In the genomic region with DNA sequence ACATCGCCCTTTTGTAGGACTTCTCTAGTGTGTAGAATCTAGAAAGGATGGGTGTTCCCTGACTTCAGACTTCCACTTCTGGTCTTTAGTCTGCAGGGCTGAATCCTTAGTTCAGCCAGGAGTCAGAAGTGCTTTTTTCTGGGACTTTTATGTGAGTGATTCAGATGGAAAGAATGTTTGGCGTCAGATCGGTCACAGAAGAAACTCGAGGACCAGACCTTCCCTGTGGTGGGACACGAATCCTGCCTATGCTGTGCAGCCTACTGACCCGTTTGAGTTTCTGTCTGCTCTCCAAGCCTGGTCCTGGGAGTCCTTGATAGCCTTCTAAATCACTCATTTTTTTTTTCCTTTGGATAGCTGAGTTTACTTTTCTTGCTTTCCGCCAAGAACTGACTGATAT, we compare ENCODE assay signal across 13 cellular contexts.
DNase-seq lines count a peak whose midpoint lies in the region; ATAC-seq, FAIRE-seq and TF ChIP-seq lines count a peak whose summit lies in the region.
"Had no signal": no experiment of that assay in that cellular context is flagged by ENCODE, and none has a peak within 500 bp of the region (broad histone marks: within the 10 kb centered on the region; RNA-seq: fewer than 3 reads in every experiment).

No MANE protein-coding gene starts in this region.

- no peaks in the 10 kb centered on the region for H3K36me3 ChIP-seq in mesendoderm (ENCODE audit: control insufficient read depth, insufficient read depth, low read length)
- no peaks in the 10 kb centered on the region for H3K36me3 ChIP-seq in SK-N-SH (replicated peaks in 1 of 2; ENCODE audit: control insufficient read depth in 1 of 2, insufficient read depth in 2 of 2, low read length in 1 of 2)
- H3K36me3 ChIP-seq: uterus had no signal

- H3K79me2 ChIP-seq in mesendoderm (ENCODE audit: control insufficient read depth, insufficient read depth, low read length) (no peaks in the 10 kb centered on the region), SK-N-SH (ENCODE audit: insufficient read depth) (no peaks in the 10 kb centered on the region)

- DNase-seq in AG04450 (ENCODE audit: low read depth, low spot score) (no peak), HTR-8/SVneo (ENCODE audit: insufficient read length, low spot score) (peak; percentile 52), dedifferentiated amniotic fluid mesenchymal stem cell (ENCODE audit: extremely low spot score) (peak; percentile 66), mesendoderm (peak; percentile 87), SK-N-SH (no peak)
- DNase-seq in stimulated activated CD4-positive, alpha-beta T cell treated with anti-CD3 and anti-CD28 coated beads, Interleukin-15, amount 100 ng/mL, for 24 hours = no peak
- DNase-seq: activated CD4-positive, alpha-beta memory T cell treated with anti-CD3 and anti-CD28 coated beads, Interleukin-2, amount 10 ng/mL, durations not matched to agents 7 days and 5 days; NCI-H1417; psoas muscle; uterus had no signal

- no peak overlapping the region for H2BK120ac ChIP-seq in mesendoderm (ENCODE audit: low read depth, low read length)

- H3K9me3 ChIP-seq in AG04450 (ENCODE audit: control insufficient read depth, insufficient read depth, low read length) = no peaks in the 10 kb centered on the region
- H3K9me3 ChIP-seq in SK-N-SH = no peaks in the 10 kb centered on the region
- H3K9me3 ChIP-seq: psoas muscle, uterus had no signal

- H3K18ac ChIP-seq in mesendoderm (ENCODE audit: low read length) = peak overlapping the region; percentile 68

- TF ChIP-seq RAD21 in SK-N-SH (IDR thresholded peaks at IDR 0.05; ENCODE audit: low read length) = no peak

- H3K4ac ChIP-seq in mesendoderm (ENCODE audit: low read depth, low read length) = peak overlapping the region; percentile 16

- H3K27me3 ChIP-seq in AG04450 (ENCODE audit: control insufficient read depth, insufficient read depth, low read length) = no peaks in the 10 kb centered on the region
- H3K27me3 ChIP-seq in mesendoderm (ENCODE audit: insufficient read depth, low read length, poor library complexity) = no peaks in the 10 kb centered on the region
- H3K27me3 ChIP-seq in SK-N-SH (ENCODE audit: insufficient read depth) = no peaks in the 10 kb centered on the region
- H3K27me3 ChIP-seq: uterus had no signal

- no peak for TF ChIP-seq CTCF in AG04450 (IDR thresholded peaks at IDR 0.05; ENCODE audit: low read depth, low read length)
- TF ChIP-seq CTCF in SK-N-SH (IDR thresholded peaks at IDR 0.05) = no peak

- H2BK5ac ChIP-seq in mesendoderm (ENCODE audit: low read length) = no peak overlapping the region

- CTCF ChIA-PET in AG04450 (lab: Charles Lee) (interaction anchor here (0.7 kb wide), 1 partner anchor 155 kb away, joined by 3 read pairs; no protein-coding TSS in a partner anchor), SK-N-SH (lab: Yijun Ruan, JAX) (no interaction called here)

- H3F3A ChIP-seq in SK-N-SH (replicated peaks; ENCODE audit: insufficient read depth) = no peaks in the 10 kb centered on the region

- no peaks in the 10 kb centered on the region for H3K36me3 Mint-ChIP-seq in activated T-helper 17 cell treated with anti-CD3 and anti-CD28 coated beads, Interleukin-2, amount 50 U/mL, for 72 hours (ENCODE audit: low read depth)

- no peak overlapping the region for H2AK5ac ChIP-seq in mesendoderm (ENCODE audit: low read length)

- no CpG with 5 or more reads among the region's 7 CpGs for WGBS in mesendoderm (ENCODE audit: extremely low coverage, insufficient coverage, low lambda C conversion rate)
- WGBS in SK-N-SH (ENCODE audit: low lambda C conversion rate) = 4% methylated on average over 7 of the region's 7 CpGs

- no peak overlapping the region for H3K27ac Mint-ChIP-seq in activated T-helper 17 cell treated with anti-CD3 and anti-CD28 coated beads, Interleukin-2, amount 50 U/mL, for 72 hours
- H3K27ac Mint-ChIP-seq: activated CD4-positive, alpha-beta memory T cell treated with anti-CD3 and anti-CD28 coated beads, Interleukin-2, amount 10 ng/mL, durations not matched to agents 7 days and 5 days; B cell had no signal

- no peaks in the 10 kb centered on the region for H3K9me2 ChIP-seq in SK-N-SH

- no peaks in the 10 kb centered on the region for H3K79me1 ChIP-seq in mesendoderm (ENCODE audit: low read length)

- TF ChIP-seq EP300 in SK-N-SH (IDR thresholded peaks at IDR 0.05; ENCODE audit: borderline replicate concordance in 1 of 2, low read depth in 1 of 2, low read length in 1 of 2) = no peak

- POLR2A ChIA-PET in AG04450 (lab: Yijun Ruan, JAX) = no interaction called here
- POLR2A ChIA-PET in SK-N-SH (lab: Yijun Ruan, JAX) = no interaction called here

- no peak overlapping the region for H3K23ac ChIP-seq in mesendoderm (ENCODE audit: low read length)

- peaks cover 9% of the 10 kb centered on the region for H3K9me3 Mint-ChIP-seq in activated T-helper 17 cell treated with anti-CD3 and anti-CD28 coated beads, Interleukin-2, amount 50 U/mL, for 72 hours
- H3K9me3 Mint-ChIP-seq: activated CD4-positive, alpha-beta memory T cell treated with anti-CD3 and anti-CD28 coated beads, Interleukin-2, amount 10 ng/mL, durations not matched to agents 7 days and 5 days had no signal

- no peak overlapping the region for H3K27ac ChIP-seq in AG04450 (ENCODE audit: low read depth, low read length)
- no peak overlapping the region for H3K27ac ChIP-seq in mesendoderm (ENCODE audit: low read depth, low read length)
- no peak overlapping the region for H3K27ac ChIP-seq in SK-N-SH (ENCODE audit: low read depth in 2 of 2, low read length in 1 of 2)
- H3K27ac ChIP-seq: psoas muscle, uterus had no signal

- ATAC-seq in activated T-helper 17 cell treated with anti-CD3 and anti-CD28 coated beads, Interleukin-2, amount 50 U/mL, for 72 hours (replicated peaks) = no peak
- no peak for ATAC-seq in GM19328 (IDR thresholded peaks at IDR 0.05; ENCODE audit: unreplicated experiment)
- ATAC-seq: psoas muscle had no signal

- no peak for FAIRE-seq in HTR-8/SVneo (lab: Jason Lieb, UNC)

- no peaks in the 10 kb centered on the region for H4K20me1 ChIP-seq in SK-N-SH (ENCODE audit: insufficient read depth)

- H3K9ac ChIP-seq in mesendoderm (ENCODE audit: low read length) = no peak overlapping the region
- no peak overlapping the region for H3K9ac ChIP-seq in SK-N-SH

- no peaks in the 10 kb centered on the region for H3K4me1 Mint-ChIP-seq in activated T-helper 17 cell treated with anti-CD3 and anti-CD28 coated beads, Interleukin-2, amount 50 U/mL, for 72 hours
- H3K4me1 Mint-ChIP-seq: activated CD4-positive, alpha-beta memory T cell treated with anti-CD3 and anti-CD28 coated beads, Interleukin-2, amount 10 ng/mL, durations not matched to agents 7 days and 5 days; B cell had no signal

- H2AFZ ChIP-seq in SK-N-SH (ENCODE audit: low read depth) = no peak overlapping the region

- H4K5ac ChIP-seq in mesendoderm (ENCODE audit: low read length) = no peak overlapping the region

- H3K4me1 ChIP-seq in mesendoderm (ENCODE audit: control insufficient read depth, low read depth, low read length) (no peaks in the 10 kb centered on the region), SK-N-SH (ENCODE audit: control insufficient read depth in 1 of 2, insufficient read depth in 2 of 2, low read depth in 1 of 2, low read length in 1 of 2) (no peaks in the 10 kb centered on the region)
- H3K4me1 ChIP-seq: psoas muscle, uterus had no signal

- H3K27me3 Mint-ChIP-seq in activated T-helper 17 cell treated with anti-CD3 and anti-CD28 coated beads, Interleukin-2, amount 50 U/mL, for 72 hours = no peaks in the 10 kb centered on the region
- H3K27me3 Mint-ChIP-seq: B cell had no signal

- no peak overlapping the region for H3K4me2 ChIP-seq in mesendoderm (ENCODE audit: low read length)
- no peak overlapping the region for H3K4me2 ChIP-seq in SK-N-SH

- H4K8ac ChIP-seq in mesendoderm (ENCODE audit: low read depth, low read length) = peak overlapping the region; percentile 76

- H3K4me3 ChIP-seq in AG04450 (ENCODE audit: low read depth, low read length) (0 out of 2 replicates have a peak overlapping the region, but pooled peaks have one; percentile 10), mesendoderm (ENCODE audit: low read length) (no peak overlapping the region), SK-N-SH (ENCODE audit: low read depth in 2 of 2, low read length in 1 of 2) (no peak overlapping the region)
- H3K4me3 ChIP-seq: psoas muscle, uterus had no signal

- no peak overlapping the region for H2BK15ac ChIP-seq in mesendoderm (replicated peaks; ENCODE audit: low read depth)

- H3K4me3 Mint-ChIP-seq in activated T-helper 17 cell treated with anti-CD3 and anti-CD28 coated beads, Interleukin-2, amount 50 U/mL, for 72 hours = no peak overlapping the region
- H3K4me3 Mint-ChIP-seq: activated CD4-positive, alpha-beta memory T cell treated with anti-CD3 and anti-CD28 coated beads, Interleukin-2, amount 10 ng/mL, durations not matched to agents 7 days and 5 days; B cell had no signal

- H3K56ac ChIP-seq in mesendoderm (ENCODE audit: low read length) = no peak overlapping the region

TF ChIP-seq in SK-N-SH, 30 proteins besides CTCF, POLR2A, EP300 and RAD21 (continues in another document):
- no peak for TF ChIP-seq RCOR1 (IDR thresholded peaks at IDR 0.05; ENCODE audit: low read length)
- TF ChIP-seq FOSL2 (IDR thresholded peaks at IDR 0.05; ENCODE audit: borderline replicate concordance, low read depth) = no peak
- TF ChIP-seq MEF2A (IDR thresholded peaks at IDR 0.05; ENCODE audit: borderline replicate concordance, low read depth) = no peak
- no peak for TF ChIP-seq EZH2phosphoT487 (IDR thresholded peaks at IDR 0.05; ENCODE audit: borderline replicate concordance, low read depth)
- no peak for TF ChIP-seq ELF1 (IDR thresholded peaks at IDR 0.05)
- TF ChIP-seq RXRA (IDR thresholded peaks at IDR 0.05; ENCODE audit: borderline replicate concordance, low read depth) = no peak
- TF ChIP-seq NFIC (IDR thresholded peaks at IDR 0.05; ENCODE audit: borderline replicate concordance) = no peak
- no peak for TF ChIP-seq POLR2AphosphoS5 (IDR thresholded peaks at IDR 0.05; ENCODE audit: low read depth, low read length)
- no peak for TF ChIP-seq TCF12 (IDR thresholded peaks at IDR 0.05)
- no peak for TF ChIP-seq JUND (IDR thresholded peaks at IDR 0.05)
- no peak for TF ChIP-seq TEAD4 (IDR thresholded peaks at IDR 0.05; ENCODE audit: borderline replicate concordance, insufficient read depth)
- TF ChIP-seq RFX5 (IDR thresholded peaks at IDR 0.05; ENCODE audit: low read length) = no peak

Comparison
In these comparisons a context has a peak if more than half of its experiments do, and no peak if none do; other contexts are left out.
1. DNase-seq: peak in HTR-8/SVneo (single experiment), dedifferentiated amniotic fluid mesenchymal stem cell (single experiment) and mesendoderm (single experiment); none in AG04450 (single experiment), SK-N-SH (single experiment) and stimulated activated CD4-positive, alpha-beta T cell treated with anti-CD3 and anti-CD28 coated beads, Interleukin-15, amount 100 ng/mL, for 24 hours (single experiment).